In genomic region chr13:34720618-34721017, GRCh38 we compare ENCODE assay signal across 19 cellular contexts.
DNase-seq lines count a peak whose midpoint lies in the region; ATAC-seq and TF ChIP-seq lines count a peak whose summit lies in the region.
"Had no signal": no experiment of that assay in that cellular context is flagged by ENCODE, and none has a peak within 500 bp of the region (broad histone marks: within the 10 kb centered on the region; RNA-seq: fewer than 3 reads in every experiment).

No MANE protein-coding gene starts in this region.

- H2BK20ac ChIP-seq in H9 (ENCODE audit: low read depth, low read length, poor library complexity, severe bottlenecking) = no peak overlapping the region

- intact Hi-C loops in esophagus muscularis mucosa (cut with DNase I) = no loop called here
- intact Hi-C loops in left cardiac atrium (cut with DNase I) = no loop called here

- H3T11ph ChIP-seq in H9 (ENCODE audit: low read length) = no peak overlapping the region

- H2BK12ac ChIP-seq in H9 (ENCODE audit: insufficient read length, low read depth, low read length) = no peak overlapping the region

- no peaks in the 10 kb centered on the region for H3K27me3 ChIP-seq in esophagus muscularis mucosa
- no peaks in the 10 kb centered on the region for H3K27me3 ChIP-seq in H9 (ENCODE audit: insufficient read depth, low read length)
- H3K27me3 ChIP-seq: BLaER1 treated with 17β-estradiol and CSF1 and Interleukin-3, amounts not matched to agents 10 nM and 100 nM had no signal

- H3K9me3 ChIP-seq in esophagus muscularis mucosa (peaks cover 0 to 8% (median 0%) of the 10 kb centered on the region in 4 donors), H9 (ENCODE audit: control insufficient read depth, low read depth, low read length) (no peaks in the 10 kb centered on the region)

- no peak for TF ChIP-seq CTCF in epithelial cell of esophagus (IDR thresholded peaks at IDR 0.05; ENCODE audit: insufficient read depth, low read depth, low read length, missing control alignments)
- no peak for TF ChIP-seq CTCF in esophagus muscularis mucosa (IDR thresholded peaks at IDR 0.05)
- TF ChIP-seq CTCF in H9 (conservative IDR thresholded peaks at IDR 0.05) = no peak

- H2BK120ac ChIP-seq in H9 (ENCODE audit: low read depth, low read length, poor library complexity, severe bottlenecking) = no peak overlapping the region

- H3K27ac ChIP-seq in esophagus muscularis mucosa (replicated peaks in 1 of 4) = no peak overlapping the region
- no peak overlapping the region for H3K27ac ChIP-seq in H9 (ENCODE audit: insufficient read length, low read depth, low read length)
- H3K27ac ChIP-seq: BLaER1 treated with 17β-estradiol and CSF1 and Interleukin-3, amounts not matched to agents 10 nM and 100 nM had no signal

- H3K9me3 Mint-ChIP-seq in H9 = peaks cover 0 to 4% of the 10 kb centered on the region in 2 experiments; a peak in 2 of 5 replicates
- H3K9me3 Mint-ChIP-seq: CD8-positive, alpha-beta T cell; GM23338; IgD-negative memory B cell had no signal

- no peak overlapping the region for H2BK15ac ChIP-seq in H9 (ENCODE audit: low read depth, low read length)

- no peaks in the 10 kb centered on the region for H3K4me1 Mint-ChIP-seq in H9
- H3K4me1 Mint-ChIP-seq: B cell, GM23338, IgD-negative memory B cell had no signal

- no peak for ATAC-seq in stimulated activated naive CD8-positive, alpha-beta T cell treated with anti-CD3 and anti-CD28 coated beads, Interleukin-15, Interleukin-2, amounts not matched to agents 100 U/mL and 50 U/mL, for 24 hours
- ATAC-seq in left cardiac atrium = no peak
- ATAC-seq: CD8-positive, alpha-beta T cell; GM23338; HCT116; HepG2 had no signal

- H3K79me2 ChIP-seq in H9 (ENCODE audit: insufficient read depth, low read length) = no peaks in the 10 kb centered on the region

- no peak overlapping the region for H4K91ac ChIP-seq in H9 (ENCODE audit: insufficient read length, low read depth, low read length)

- no peak overlapping the region for H3K9ac ChIP-seq in H9 (ENCODE audit: extremely low read depth, insufficient read length, low read length)
- H3K9ac ChIP-seq: BLaER1 treated with 17β-estradiol and CSF1 and Interleukin-3, amounts not matched to agents 10 nM and 100 nM had no signal

- H3K14ac ChIP-seq in H9 (ENCODE audit: insufficient read depth, low read length) = no peak overlapping the region

- no peak overlapping the region for H2AFZ ChIP-seq in H9 (ENCODE audit: low read length)
- H2AFZ ChIP-seq: GM23338 had no signal

- H3K23ac ChIP-seq in H9 (ENCODE audit: insufficient read length, low read depth, low read length) = no peak overlapping the region

- H3K27ac Mint-ChIP-seq in H9 = no peak overlapping the region
- H3K27ac Mint-ChIP-seq: B cell; CD8-positive, alpha-beta T cell; GM23338; IgD-negative memory B cell had no signal

- no peak overlapping the region for H3K18ac ChIP-seq in H9 (ENCODE audit: insufficient read length, low read depth, low read length)

- H3K4ac ChIP-seq in H9 (ENCODE audit: low read depth, low read length) = no peak overlapping the region

- TF ChIP-seq POLR2A in esophagus muscularis mucosa (IDR thresholded peaks at IDR 0.05; ENCODE audit: low read depth) = no peak

- 88% methylated on average over 2 of the region's 2 CpGs for WGBS in esophagus muscularis mucosa
- WGBS in H9 (ENCODE audit: extremely low coverage, insufficient read length, low lambda C conversion rate) = no CpG with 5 or more reads among the region's 2 CpGs

- no peak overlapping the region for H2BK5ac ChIP-seq in H9 (ENCODE audit: insufficient read length, low read length)

- H3K27me3 Mint-ChIP-seq in H9 (ENCODE audit: low read depth) = no peaks in the 10 kb centered on the region
- H3K27me3 Mint-ChIP-seq: B cell, IgD-negative memory B cell had no signal

- no peaks in the 10 kb centered on the region; a peak in 1 of 7 replicates for H3K36me3 Mint-ChIP-seq in H9 (ENCODE audit: insufficient read depth in 1 of 3, low read depth in 3 of 3)
- H3K36me3 Mint-ChIP-seq: CD8-positive, alpha-beta T cell; IgD-negative memory B cell had no signal

- H3K4me3 ChIP-seq in epithelial cell of esophagus (ENCODE audit: low read length) (no peak overlapping the region), esophagus muscularis mucosa (no peak overlapping the region)
- H3K4me3 ChIP-seq: BLaER1 treated with 17β-estradiol and CSF1 and Interleukin-3, amounts not matched to agents 10 nM and 100 nM; GM23338 had no signal

- H2AK5ac ChIP-seq in H9 (ENCODE audit: insufficient read length, low read length) = no peak overlapping the region

- H4K8ac ChIP-seq in H9 (replicated peaks; ENCODE audit: insufficient read length, low read depth, low read length) = no peak overlapping the region

- H3K23me2 ChIP-seq in H9 (ENCODE audit: insufficient read length, low read depth, low read length, poor library complexity, severe bottlenecking) = no peaks in the 10 kb centered on the region

- DNase-seq in EH (ENCODE audit: low read depth) = peak; percentile 60
- DNase-seq in ELR (ENCODE audit: low read depth) = peak; percentile 40
- DNase-seq in M059J (ENCODE audit: low read depth) = peak; percentile 64
- DNase-seq in epithelial cell of esophagus (ENCODE audit: low read depth) = peak; percentile 4
- DNase-seq in esophagus muscularis mucosa (ENCODE audit: extremely low spot score) = no peak
- no peak for DNase-seq in stimulated activated naive CD8-positive, alpha-beta T cell treated with anti-CD3 and anti-CD28 coated beads, Interleukin-15, Interleukin-2, amounts not matched to agents 100 U/mL and 50 U/mL, for 24 hours
- DNase-seq in left cardiac atrium = no peak
- no peak for DNase-seq in H9
- DNase-seq: Calu3; CD8-positive, alpha-beta T cell; DMS79 treated with DMSO at 0.1 percent for 48 hours; GF-D8; KBM-7 had no signal

- H3K4me1 ChIP-seq in esophagus muscularis mucosa (peaks cover 0 to 14% (median 13%) of the 10 kb centered on the region in 4 donors), H9 (ENCODE audit: insufficient read depth, low read length) (no peaks in the 10 kb centered on the region)

- no peak overlapping the region for H3K4me2 ChIP-seq in H9 (ENCODE audit: insufficient read depth, insufficient read length, low read length)
- H3K4me2 ChIP-seq: BLaER1 treated with 17β-estradiol and CSF1 and Interleukin-3, amounts not matched to agents 10 nM and 100 nM; GM23338 had no signal

- no peak overlapping the region for H3K56ac ChIP-seq in H9 (ENCODE audit: insufficient read length, low read depth, low read length)

- H3K79me1 ChIP-seq in H9 (ENCODE audit: insufficient read depth, low read depth, low read length, poor library complexity, severe bottlenecking) = no peaks in the 10 kb centered on the region

- H3K4me3 Mint-ChIP-seq in H9 = no peak overlapping the region
- H3K4me3 Mint-ChIP-seq: B cell; CD8-positive, alpha-beta T cell; GM23338; IgD-negative memory B cell had no signal

- H3K36me3 ChIP-seq in esophagus muscularis mucosa = no peaks in the 10 kb centered on the region
- H3K36me3 ChIP-seq: BLaER1 treated with 17β-estradiol and CSF1 and Interleukin-3, amounts not matched to agents 10 nM and 100 nM had no signal

- H4K5ac ChIP-seq in H9 (ENCODE audit: insufficient read length, low read depth, low read length) = no peak overlapping the region

- no peak for TF ChIP-seq EP300 in esophagus muscularis mucosa (IDR thresholded peaks at IDR 0.05)

- no peaks in the 10 kb centered on the region for H4K20me1 ChIP-seq in H9 (ENCODE audit: control insufficient read depth, insufficient read depth, insufficient read length)
- H4K20me1 ChIP-seq: BLaER1 treated with 17β-estradiol and CSF1 and Interleukin-3, amounts not matched to agents 10 nM and 100 nM had no signal

Comparison
In these comparisons a context has a peak if more than half of its experiments do, and no peak if none do; other contexts are left out.
1. DNase-seq: peak in EH (single experiment), ELR (single experiment), M059J (single experiment) and epithelial cell of esophagus (single experiment); none in esophagus muscularis mucosa (single experiment), stimulated activated naive CD8-positive, alpha-beta T cell treated with anti-CD3 and anti-CD28 coated beads, Interleukin-15, Interleukin-2, amounts not matched to agents 100 U/mL and 50 U/mL, for 24 hours (single experiment), left cardiac atrium (single experiment) and H9 (single experiment).